ENCODE assay signal across 11 cellular contexts in genomic region chr4:1232661-1233621, GRCh38. TPM values are rescaled to one million over a fixed set of nuclear protein-coding genes. Genes with fewer than 3 reads are reported as not detected.
A peak's percentile ranks its signal among the peaks of the same experiment; 100 is the strongest.
DNase-seq lines count a peak whose midpoint lies in the region; ATAC-seq, FAIRE-seq and TF ChIP-seq lines count a peak whose summit lies in the region.
"Had no signal": no experiment of that assay in that cellular context is flagged by ENCODE, and none has a peak within 500 bp of the region (broad histone marks: within the 10 kb centered on the region; RNA-seq: fewer than 3 reads in every experiment).

No MANE protein-coding gene starts in this region.

- H3K27me3 ChIP-seq in HUES6 (ENCODE audit: control insufficient read depth, insufficient read depth, low read length) (no peaks in the 10 kb centered on the region), K562 (ENCODE audit: control insufficient read depth in 2 of 2, insufficient read depth in 2 of 2, low read length in 2 of 2) (no peaks in the 10 kb centered on the region), iPS-18a (ENCODE audit: control insufficient read depth, insufficient read depth, low read length) (no peaks in the 10 kb centered on the region), PC-3 (ENCODE audit: low read length) (no peaks in the 10 kb centered on the region)
- H3K27me3 ChIP-seq: tibial artery had no signal

- H3K4me3 ChIP-seq in HUES6 (ENCODE audit: low read depth, low read length) (no peak overlapping the region), K562 (no peak overlapping the region), iPS-18a (ENCODE audit: low read length) (no peak overlapping the region), PC-3 (ENCODE audit: low read length) (no peak overlapping the region)
- H3K4me3 ChIP-seq: tibial artery had no signal

- DNase-seq in K562 (ENCODE audit: extremely low read depth in 1 of 4, low spot score in 3 of 4) (no peak), retina (peak; percentile 38), CD1c-positive myeloid dendritic cell (ENCODE audit: extremely low spot score) (no peak), PC-3 (no peak)
- DNase-seq in activated CD4-positive, alpha-beta T cell treated with anti-CD3 and anti-CD28 coated beads, Interleukin-2, amount 10 ng/mL, durations not matched to agents 24 days and 14 days, result no peak
- DNase-seq: activated gamma-delta T cell treated with Interleukin-2 at 50 U/mL for 16 hours, tibial artery had no signal

- in situ Hi-C loops in K562 (cut with MboI), result no loop called here

- H3K36me3 Mint-ChIP-seq in activated CD4-positive, alpha-beta T cell treated with anti-CD3 and anti-CD28 coated beads, Interleukin-2, amount 10 ng/mL, durations not matched to agents 24 days and 14 days (ENCODE audit: low read depth), result peaks cover 40% of the 10 kb centered on the region

- H3K79me2 ChIP-seq in K562 (ENCODE audit: control insufficient read depth, insufficient read depth, low read length), result no peaks in the 10 kb centered on the region; the same call in 2 of the 3 replicates
- no peaks in the 10 kb centered on the region for H3K79me2 ChIP-seq in PC-3 (ENCODE audit: low read length)

- CTCF ChIA-PET in K562 (lab: Yijun Ruan, JAX; ENCODE audit: low intra/inter-chr PET ratio), result no interaction called here
- CTCF ChIA-PET in PC-3 (lab: Charles Lee), result no interaction called here

- H3K27ac ChIP-seq in HUES6 (ENCODE audit: low read depth, low read length), result peak overlapping the region; percentile 19; the same call in 1 of the 2 replicates
- H3K27ac ChIP-seq in K562 (ENCODE audit: extremely low read depth, low read depth, low read length), result no peak overlapping the region
- H3K27ac ChIP-seq in iPS-18a (ENCODE audit: low read length), result peak overlapping the region; percentile 39
- no peak overlapping the region for H3K27ac ChIP-seq in PC-3 (ENCODE audit: low read length)
- H3K27ac ChIP-seq: tibial artery had no signal

- H4K20me1 ChIP-seq in K562 (replicated peaks; ENCODE audit: control insufficient read depth, insufficient read depth, low read length), result no peaks in the 10 kb centered on the region
- no peaks in the 10 kb centered on the region for H4K20me1 ChIP-seq in PC-3 (ENCODE audit: low read length)

- TF ChIP-seq EP300 in K562 (IDR thresholded peaks at IDR 0.05; ENCODE audit: low read length), result no peak

- no peak overlapping the region for H2AFZ ChIP-seq in K562 (ENCODE audit: low read depth, low read length)
- H2AFZ ChIP-seq in PC-3 (ENCODE audit: low read length), result no peak overlapping the region

- no peaks in the 10 kb centered on the region for H3K9me3 ChIP-seq in HUES6 (ENCODE audit: control insufficient read depth, insufficient read depth, low read depth, low read length)
- H3K9me3 ChIP-seq in K562 (replicated peaks; ENCODE audit: control insufficient read depth, insufficient read depth, low read depth, low read length), result no peaks in the 10 kb centered on the region
- no peaks in the 10 kb centered on the region for H3K9me3 ChIP-seq in iPS-18a (ENCODE audit: control insufficient read depth, low read depth, low read length)
- H3K9me3 ChIP-seq in PC-3 (ENCODE audit: low read length), result no peaks in the 10 kb centered on the region
- H3K9me3 ChIP-seq: tibial artery had no signal

- no peaks in the 10 kb centered on the region for H3F3A ChIP-seq in PC-3 (ENCODE audit: low read length, unreplicated experiment)

- no peaks in the 10 kb centered on the region for H3K27me3 Mint-ChIP-seq in activated CD4-positive, alpha-beta T cell treated with anti-CD3 and anti-CD28 coated beads, Interleukin-2, amount 10 ng/mL, durations not matched to agents 24 days and 14 days

- H3K9ac ChIP-seq in HUES6 (ENCODE audit: low read length), result peak overlapping the region; percentile 26
- H3K9ac ChIP-seq in K562 (ENCODE audit: insufficient read depth in 1 of 2, low read depth in 2 of 2, low read length in 2 of 2), result peak overlapping the region in 1 of 2 experiments; percentile 26; a peak in 1 of 4 replicates
- no peak overlapping the region for H3K9ac ChIP-seq in iPS-18a (ENCODE audit: low read length)
- no peak overlapping the region for H3K9ac ChIP-seq in PC-3 (ENCODE audit: low read length)

- no peaks in the 10 kb centered on the region for H3K4me1 Mint-ChIP-seq in activated CD4-positive, alpha-beta T cell treated with anti-CD3 and anti-CD28 coated beads, Interleukin-2, amount 10 ng/mL, durations not matched to agents 24 days and 14 days

- no peaks in the 10 kb centered on the region for H3K9me2 ChIP-seq in PC-3 (replicated peaks; ENCODE audit: low read length)

- no peaks in the 10 kb centered on the region for H3K9me1 ChIP-seq in K562 (ENCODE audit: control insufficient read depth, insufficient read depth, low read length)

- H3K4me2 ChIP-seq in K562 (ENCODE audit: insufficient read depth, low read length), result no peak overlapping the region
- no peak overlapping the region for H3K4me2 ChIP-seq in PC-3 (ENCODE audit: low read length)

- no peak for ATAC-seq in K562
- no peak for ATAC-seq in HG03520 (IDR thresholded peaks at IDR 0.05; ENCODE audit: unreplicated experiment)
- ATAC-seq in PC-3, result no peak

- FAIRE-seq in K562 (lab: Jason Lieb, UNC), result no peak
- FAIRE-seq: TTC549 had no signal

- H3K27ac Mint-ChIP-seq in activated CD4-positive, alpha-beta T cell treated with anti-CD3 and anti-CD28 coated beads, Interleukin-2, amount 10 ng/mL, durations not matched to agents 24 days and 14 days, result no peak overlapping the region

- TF ChIP-seq RAD21 in K562 (CRISPR knock-in tag; conservative IDR thresholded peaks at IDR 0.05 in 1 of 2, IDR thresholded peaks at IDR 0.05 in 1 of 2), result no peak

- H3K4me1 ChIP-seq in HUES6 (ENCODE audit: control insufficient read depth, insufficient read depth, low read length) (no peaks in the 10 kb centered on the region), K562 (replicated peaks in 1 of 2; ENCODE audit: control insufficient read depth in 2 of 2, insufficient read depth in 2 of 2, low read length in 2 of 2) (peaks cover 0 to 8% of the 10 kb centered on the region in 2 experiments; a peak in 1 of 5 replicates), iPS-18a (ENCODE audit: control insufficient read depth, low read depth, low read length) (no peaks in the 10 kb centered on the region), PC-3 (ENCODE audit: insufficient read depth, low read length) (no peaks in the 10 kb centered on the region)

- WGBS in K562 (ENCODE audit: insufficient coverage, low coverage, missing lambda C conversion rate), result 95% methylated on average over 27 of the region's 32 CpGs

- TF ChIP-seq CTCF in K562 (IDR thresholded peaks at IDR 0.05 in 2 of 3, conservative IDR thresholded peaks at IDR 0.05 in 1 of 3; ENCODE audit: insufficient read depth in 2 of 3, low read depth in 1 of 3, low read length in 3 of 3) (no peak), PC-3 (conservative IDR thresholded peaks at IDR 0.05; ENCODE audit: low read depth, low read length) (no peak)

- no peak for TF ChIP-seq POLR2A in K562 (conservative IDR thresholded peaks at IDR 0.05)

- POLR2A ChIA-PET in K562 (lab: Yijun Ruan, JAX) (interaction anchor here (0.6 to 1.3 kb wide), 2 partner anchors 9 to 33 kb away, joined by 3 read pairs; no protein-coding TSS in a partner anchor), PC-3 (lab: Charles Lee; ENCODE audit: unreplicated experiment) (no interaction called here)

- H3K9me3 Mint-ChIP-seq in activated CD4-positive, alpha-beta T cell treated with anti-CD3 and anti-CD28 coated beads, Interleukin-2, amount 10 ng/mL, durations not matched to agents 24 days and 14 days, result no peaks in the 10 kb centered on the region

- H3K36me3 ChIP-seq in HUES6 (ENCODE audit: control insufficient read depth, insufficient read depth, low read length), result peaks cover 89% of the 10 kb centered on the region
- H3K36me3 ChIP-seq in K562 (ENCODE audit: control insufficient read depth, insufficient read depth, low read length), result peaks cover 91% of the 10 kb centered on the region; the same call in 2 of the 3 replicates
- H3K36me3 ChIP-seq in iPS-18a (ENCODE audit: control insufficient read depth, low read depth, low read length), result peaks cover 58% of the 10 kb centered on the region
- H3K36me3 ChIP-seq in PC-3 (ENCODE audit: low read depth, low read length), result peaks cover 4% of the 10 kb centered on the region; the same call in 1 of the 2 replicates

- no peak overlapping the region for H3K4me3 Mint-ChIP-seq in activated CD4-positive, alpha-beta T cell treated with anti-CD3 and anti-CD28 coated beads, Interleukin-2, amount 10 ng/mL, durations not matched to agents 24 days and 14 days

- no TSS peak for BruUV-seq in K562 (replicated peaks; lab: Mats Ljungman, UMichigan)
- BruUV-seq in PC-3 (replicated peaks; lab: Mats Ljungman, UMichigan), result no TSS peak

- intact Hi-C loops in K562 (cut with micrococcal nuclease) (no loop called here), PC-3 (cut with micrococcal nuclease) (no loop called here)
- intact Hi-C loops in activated CD4-positive, alpha-beta T cell treated with anti-CD3 and anti-CD28 coated beads, Interleukin-2, amount 10 ng/mL, durations not matched to agents 24 days and 14 days (cut with micrococcal nuclease), result no loop called here

RNA-seq across cellular contexts. Expression of gene CTBP1, which starts 16.0 kb away (rescaled TPM):
- 63.5 and 142 TPM in 2 replicates for total RNA-seq in K562 (2011; cell fraction: chromatin; rRNA removed; ENCODE audit: low replicate concordance)
- total RNA-seq in K562 (2011; cell fraction: nucleolus; rRNA removed), result 94.5 and 102 TPM in 2 replicates
- 48.0 and 62.1 TPM in 2 replicates for total RNA-seq in K562 (2011; cell fraction: nucleoplasm; rRNA removed)
- 162 and 230 TPM in 2 replicates for total RNA-seq in K562 (2014; rRNA removed)
- 27.2 and 30.4 TPM in 2 replicates for total RNA-seq in K562 (2014; rRNA removed; fragmentation: Illumina TruSeq; extraction: Trizol)
- 67.9 and 70.4 TPM in 2 replicates for total RNA-seq in K562 (2015; rRNA removed; fragmentation: Illumina TruSeq; extraction: Trizol)
- 134 and 148 TPM in 2 replicates for total RNA-seq in K562 (2021)
- 68.2 and 72.3 TPM in 2 replicates for polyA plus RNA-seq in K562 (2011; rRNA removed)
- 113 and 437 TPM in 2 replicates for polyA plus RNA-seq in K562 (2011; cell fraction: cytosol; rRNA removed)
- 168 and 330 TPM in 2 replicates for polyA plus RNA-seq in K562 (2011; cell fraction: nucleus; rRNA removed)
- polyA plus RNA-seq in K562 (2012), result 113 and 126 TPM in 2 replicates
- polyA plus RNA-seq in K562 (2014; fragmentation: Illumina TruSeq; extraction: Trizol), result 64.0 and 116 TPM in 2 replicates
- 10 to 100 TPM; 14.5 to 20.0 TPM for polyA plus RNA-seq in K562 (2014; fragmentation: Nextera tagmentation; extraction: Ambion mirVana)
- polyA plus RNA-seq in K562 (2014; rRNA removed), result 111 and 118 TPM in 2 replicates
- polyA minus RNA-seq in K562 (2011; rRNA and poly(A)+ RNA removed), result 33.8 and 54.2 TPM in 2 replicates
- 135 and 154 TPM in 2 replicates for polyA minus RNA-seq in K562 (2011; cell fraction: cytosol; rRNA and poly(A)+ RNA removed)
- 39.7 and 56.8 TPM in 2 replicates for polyA minus RNA-seq in K562 (2011; cell fraction: nucleus; rRNA and poly(A)+ RNA removed)
- 190 and 200 TPM in 2 replicates for total RNA-seq in activated CD4-positive, alpha-beta T cell treated with anti-CD3 and anti-CD28 coated beads, Interleukin-2, amount 10 ng/mL, durations not matched to agents 24 days and 14 days
- total RNA-seq in PC-3 (2014; rRNA removed), result 223 and 266 TPM in 2 replicates

RNA-seq across cellular contexts. Expression of gene MAEA, which starts 56.8 kb away (rescaled TPM):
- 97.9 and 170 TPM in 2 replicates for total RNA-seq in K562 (2011; cell fraction: chromatin; rRNA removed; ENCODE audit: low replicate concordance)
- 114 and 125 TPM in 2 replicates for total RNA-seq in K562 (2011; cell fraction: nucleolus; rRNA removed)
- total RNA-seq in K562 (2011; cell fraction: nucleoplasm; rRNA removed), result 91.9 and 96.7 TPM in 2 replicates
- 63.2 and 104 TPM in 2 replicates for total RNA-seq in K562 (2014; rRNA removed)
- total RNA-seq in K562 (2014; rRNA removed; fragmentation: Illumina TruSeq; extraction: Trizol), result 18.7 and 20.5 TPM in 2 replicates
- 45.0 and 48.7 TPM in 2 replicates for total RNA-seq in K562 (2015; rRNA removed; fragmentation: Illumina TruSeq; extraction: Trizol)
- 84.4 and 86.5 TPM in 2 replicates for total RNA-seq in K562 (2021)
- polyA plus RNA-seq in K562 (2011; rRNA removed), result 59.3 and 60.8 TPM in 2 replicates
- polyA plus RNA-seq in K562 (2011; cell fraction: cytosol; rRNA removed), result 74.2 and 137 TPM in 2 replicates
- polyA plus RNA-seq in K562 (2011; cell fraction: nucleus; rRNA removed), result 133 and 220 TPM in 2 replicates
- 70.1 and 73.0 TPM in 2 replicates for polyA plus RNA-seq in K562 (2012)
- polyA plus RNA-seq in K562 (2014; fragmentation: Illumina TruSeq; extraction: Trizol), result 34.3 and 57.0 TPM in 2 replicates
- polyA plus RNA-seq in K562 (2014; fragmentation: Nextera tagmentation; extraction: Ambion mirVana), result 1 to 10 TPM; 2.1 to 4.7 TPM
- 72.5 and 74.7 TPM in 2 replicates for polyA plus RNA-seq in K562 (2014; rRNA removed)
- 25.7 and 39.9 TPM in 2 replicates for polyA minus RNA-seq in K562 (2011; rRNA and poly(A)+ RNA removed)
- polyA minus RNA-seq in K562 (2011; cell fraction: cytosol; rRNA and poly(A)+ RNA removed), result 62.0 and 64.6 TPM in 2 replicates
- polyA minus RNA-seq in K562 (2011; cell fraction: nucleus; rRNA and poly(A)+ RNA removed), result 51.3 and 58.3 TPM in 2 replicates
- 61.3 and 62.6 TPM in 2 replicates for total RNA-seq in activated CD4-positive, alpha-beta T cell treated with anti-CD3 and anti-CD28 coated beads, Interleukin-2, amount 10 ng/mL, durations not matched to agents 24 days and 14 days
- 48.1 and 81.4 TPM in 2 replicates for total RNA-seq in PC-3 (2014; rRNA removed)

Comparison
In these comparisons a context has a peak if more than half of its experiments do, and no peak if none do; other contexts are left out.
1. H3K27ac ChIP-seq: peak in HUES6 (single experiment) and iPS-18a (single experiment); none in K562 (single experiment) and PC-3 (single experiment).